Comparison of ENCODE assay signal across 19 cellular contexts in the genomic region with DNA sequence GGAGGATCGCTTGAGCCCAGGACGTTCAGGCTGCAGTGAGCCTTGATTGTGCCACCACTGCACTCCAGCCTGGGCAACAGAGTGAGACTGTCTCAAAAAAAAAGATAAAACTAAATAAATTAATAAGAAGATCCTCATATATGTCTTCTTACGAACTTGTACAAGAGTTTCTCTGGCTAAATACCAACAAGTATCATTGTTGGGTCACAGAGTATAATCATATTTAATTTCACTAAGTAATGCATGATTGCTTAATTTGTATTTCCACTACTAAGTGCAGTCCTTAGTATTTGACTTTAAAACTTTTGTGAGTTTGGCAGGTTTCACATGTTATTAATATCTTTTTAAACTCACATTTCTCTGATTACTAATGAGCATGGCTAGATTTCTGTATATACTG.
DNase-seq lines count a peak whose midpoint lies in the region; ATAC-seq and TF ChIP-seq lines count a peak whose summit lies in the region.
"Had no signal": no experiment of that assay in that cellular context is flagged by ENCODE, and none has a peak within 500 bp of the region (broad histone marks: within the 10 kb centered on the region; RNA-seq: fewer than 3 reads in every experiment).

No MANE protein-coding gene starts in this region.

- TF ChIP-seq CTCF in DOHH2 (IDR thresholded peaks at IDR 0.05; ENCODE audit: low read depth, low read length, poor library complexity, severe bottlenecking) (no peak), activated B cell treated with CpG ODN at 0.5 μM for 24 hours (IDR thresholded peaks at IDR 0.05) (no peak)

- no peak overlapping the region for H3K4me3 Mint-ChIP-seq in activated naive CD4-positive, alpha-beta T cell treated with anti-CD3 and anti-CD28 coated beads, Interleukin-2, amount 50 U/mL, for 24 hours
- no peak overlapping the region for H3K4me3 Mint-ChIP-seq in activated naive CD4-positive, alpha-beta T cell treated with anti-CD3 and anti-CD28 coated beads for 36 hours
- H3K4me3 Mint-ChIP-seq in activated B cell treated with CpG ODN at 0.5 μM for 24 hours = peak overlapping the region; percentile 24
- H3K4me3 Mint-ChIP-seq in naive B cell = peak overlapping the region in 3 of 8 donors; percentile 3 to 42 (median 28)
- H3K4me3 Mint-ChIP-seq: CD14-positive monocyte had no signal

- no peaks in the 10 kb centered on the region for H3K9me3 Mint-ChIP-seq in activated naive CD4-positive, alpha-beta T cell treated with anti-CD3 and anti-CD28 coated beads, Interleukin-2, amount 50 U/mL, for 24 hours
- H3K9me3 Mint-ChIP-seq in activated naive CD4-positive, alpha-beta T cell treated with anti-CD3 and anti-CD28 coated beads for 36 hours = no peaks in the 10 kb centered on the region
- no peaks in the 10 kb centered on the region for H3K9me3 Mint-ChIP-seq in activated B cell treated with CpG ODN at 0.5 μM for 24 hours
- no peaks in the 10 kb centered on the region for H3K9me3 Mint-ChIP-seq in naive B cell

- no peak for DNase-seq in activated naive CD4-positive, alpha-beta T cell treated with anti-CD3 and anti-CD28 coated beads for 36 hours
- DNase-seq in activated B cell treated with CpG ODN at 0.5 μM for 24 hours (no peak), naive B cell (no peak), GM03348 (ENCODE audit: low spot score) (no peak)
- DNase-seq: Kasumi-1, MM.1S, NCI-H1092 treated with DMSO at 0.1 percent for 48 hours, NCI-H2081 treated with DMSO at 0.1 percent for 48 hours, NCI-H510A, NCI-H82, Peyer's patch had no signal

- H3K36me3 Mint-ChIP-seq in activated naive CD4-positive, alpha-beta T cell treated with anti-CD3 and anti-CD28 coated beads, Interleukin-2, amount 50 U/mL, for 24 hours = no peaks in the 10 kb centered on the region
- peaks cover 2% of the 10 kb centered on the region for H3K36me3 Mint-ChIP-seq in activated naive CD4-positive, alpha-beta T cell treated with anti-CD3 and anti-CD28 coated beads for 36 hours (ENCODE audit: low read depth)
- H3K36me3 Mint-ChIP-seq in activated B cell treated with CpG ODN at 0.5 μM for 24 hours (ENCODE audit: low read depth) = no peaks in the 10 kb centered on the region
- H3K36me3 Mint-ChIP-seq in naive B cell = no peaks in the 10 kb centered on the region

- no peaks in the 10 kb centered on the region for H3K27me3 ChIP-seq in DOHH2 (ENCODE audit: control insufficient read depth, low read length)
- H3K27me3 ChIP-seq: Peyer's patch had no signal

- POLR2A ChIA-PET in activated B cell treated with CpG ODN at 0.5 μM for 24 hours (lab: Charles Lee) = interaction anchor here (1.4 to 1.5 kb wide), 2 partner anchors 50 to 62 kb away, joined by 3 to 5 read pairs; no protein-coding TSS in a partner anchor

- peak overlapping the region; percentile 84 for H3K4me2 ChIP-seq in DOHH2 (ENCODE audit: low read length)
- H3K4me2 ChIP-seq: A549 had no signal

- no peaks in the 10 kb centered on the region for H3K9me3 ChIP-seq in DOHH2 (ENCODE audit: control insufficient read depth, insufficient read depth, low read length)
- H3K9me3 ChIP-seq: A549, Peyer's patch had no signal

- no peaks in the 10 kb centered on the region for H3K9me2 ChIP-seq in DOHH2 (replicated peaks; ENCODE audit: control insufficient read depth, low read length)

- H3F3A ChIP-seq in DOHH2 (ENCODE audit: control insufficient read depth, insufficient read depth) = peaks cover 55% of the 10 kb centered on the region

- ATAC-seq in activated B cell treated with CpG ODN at 0.5 μM for 24 hours (ENCODE audit: low read depth) (no peak), naive B cell (ENCODE audit: low read depth in 2 of 2) (no peak), HG02623 (IDR thresholded peaks at IDR 0.05; ENCODE audit: unreplicated experiment) (no peak), GM21447 (IDR thresholded peaks at IDR 0.05; ENCODE audit: unreplicated experiment) (no peak)
- ATAC-seq: A549, Right ventricle myocardium inferior had no signal

- H3K27ac ChIP-seq in DOHH2 (ENCODE audit: low read depth, low read length) = peak overlapping the region; percentile 74
- H3K27ac ChIP-seq: Peyer's patch, SK-N-MC had no signal

- H4K20me1 ChIP-seq in DOHH2 (ENCODE audit: control insufficient read depth, insufficient read depth, low read depth, low read length) = no peaks in the 10 kb centered on the region

- intact Hi-C loops in activated naive CD4-positive, alpha-beta T cell treated with anti-CD3 and anti-CD28 coated beads for 36 hours (cut with micrococcal nuclease) = loop anchor here (10.0 kb wide), 1 partner anchor 236 kb away; the partner anchor contains the start of gene CCDC85B
- intact Hi-C loops in activated B cell treated with CpG ODN at 0.5 μM for 24 hours (cut with micrococcal nuclease) = loop anchor here (10.0 kb wide), 1 partner anchor 246 kb away; the partner anchor contains the start of gene FIBP

- H3K36me3 ChIP-seq in DOHH2 (ENCODE audit: control insufficient read depth, low read length) = no peaks in the 10 kb centered on the region
- H3K36me3 ChIP-seq: Peyer's patch had no signal

- H3K4me3 ChIP-seq in DOHH2 (ENCODE audit: low read length) = peak overlapping the region; percentile 53
- H3K4me3 ChIP-seq: A549, Peyer's patch, SK-N-MC had no signal

- H3K27ac Mint-ChIP-seq in activated naive CD4-positive, alpha-beta T cell treated with anti-CD3 and anti-CD28 coated beads, Interleukin-2, amount 50 U/mL, for 24 hours = peak overlapping the region; percentile 85
- H3K27ac Mint-ChIP-seq in activated naive CD4-positive, alpha-beta T cell treated with anti-CD3 and anti-CD28 coated beads for 36 hours = no peak overlapping the region
- H3K27ac Mint-ChIP-seq in activated B cell treated with CpG ODN at 0.5 μM for 24 hours (peak overlapping the region; percentile 76), naive B cell (peak overlapping the region in 4 of 6 donors; percentile 23 to 48 (median 34))

- H3K4me1 ChIP-seq in DOHH2 (ENCODE audit: control insufficient read depth, low read length) = peaks cover 80% of the 10 kb centered on the region

- H3K27me3 Mint-ChIP-seq in activated naive CD4-positive, alpha-beta T cell treated with anti-CD3 and anti-CD28 coated beads, Interleukin-2, amount 50 U/mL, for 24 hours = no peaks in the 10 kb centered on the region
- no peaks in the 10 kb centered on the region for H3K27me3 Mint-ChIP-seq in activated naive CD4-positive, alpha-beta T cell treated with anti-CD3 and anti-CD28 coated beads for 36 hours (ENCODE audit: low read depth)
- no peaks in the 10 kb centered on the region for H3K27me3 Mint-ChIP-seq in activated B cell treated with CpG ODN at 0.5 μM for 24 hours
- no peaks in the 10 kb centered on the region for H3K27me3 Mint-ChIP-seq in naive B cell

- peaks cover 78% of the 10 kb centered on the region for H3K79me2 ChIP-seq in DOHH2 (ENCODE audit: control insufficient read depth, low read length)

- CTCF ChIA-PET in activated naive CD4-positive, alpha-beta T cell treated with anti-CD3 and anti-CD28 coated beads for 36 hours (lab: Charles Lee) = interaction anchor here (0.7 to 1.0 kb wide), 2 partner anchors 62 to 79 kb away, joined by 4 read pairs; partner anchors contain the start of gene SF3B2
- CTCF ChIA-PET in activated B cell treated with CpG ODN at 0.5 μM for 24 hours (lab: Charles Lee) = interaction anchor here (0.7 kb wide), 1 partner anchor 86 kb away, joined by 3 read pairs; no protein-coding TSS in a partner anchor

- peaks cover 86% of the 10 kb centered on the region for H3K4me1 Mint-ChIP-seq in activated naive CD4-positive, alpha-beta T cell treated with anti-CD3 and anti-CD28 coated beads, Interleukin-2, amount 50 U/mL, for 24 hours
- peaks cover 70% of the 10 kb centered on the region for H3K4me1 Mint-ChIP-seq in activated naive CD4-positive, alpha-beta T cell treated with anti-CD3 and anti-CD28 coated beads for 36 hours (ENCODE audit: low read depth)
- peaks cover 91% of the 10 kb centered on the region for H3K4me1 Mint-ChIP-seq in activated B cell treated with CpG ODN at 0.5 μM for 24 hours
- peaks cover 67 to 88% (median 69%) of the 10 kb centered on the region in 3 donors for H3K4me1 Mint-ChIP-seq in naive B cell
